13 cellular contexts compared by ENCODE assay signal in genomic region chr2:241320394-241320793, GRCh38. TPM values are rescaled to one million over a fixed set of nuclear protein-coding genes. Genes with fewer than 3 reads are reported as not detected.
A peak's percentile ranks its signal among the peaks of the same experiment; 100 is the strongest.
DNase-seq lines count a peak whose midpoint lies in the region; ATAC-seq, FAIRE-seq and TF ChIP-seq lines count a peak whose summit lies in the region.
"Had no signal": no experiment of that assay in that cellular context is flagged by ENCODE, and none has a peak within 500 bp of the region (broad histone marks: within the 10 kb centered on the region; RNA-seq: fewer than 3 reads in every experiment).

No MANE protein-coding gene starts in this region.

- dilution Hi-C loops in keratinocyte (cut with MboI; ENCODE audit: extremely low pct_ligation_motif_present, low sequenced_read_pairs) = no loop called here

- H2AFZ ChIP-seq in keratinocyte (ENCODE audit: control insufficient read depth, low read length) = no peak overlapping the region

- TF ChIP-seq EP300 in tibial nerve (IDR thresholded peaks at IDR 0.05) = no peak

- H3K27me3 ChIP-seq in keratinocyte (ENCODE audit: control insufficient read depth, extremely low read depth, insufficient read depth, low read length) (no peaks in the 10 kb centered on the region), tibial nerve (no peaks in the 10 kb centered on the region)
- H3K27me3 ChIP-seq: Peyer's patch had no signal

- H3K4me3 ChIP-seq in keratinocyte (ENCODE audit: control insufficient read depth in 2 of 3, extremely low read depth in 1 of 3, insufficient read depth in 2 of 3, low read depth in 1 of 3, low read length in 3 of 3) (no peak overlapping the region), tibial nerve (no peak overlapping the region)
- H3K4me3 ChIP-seq: Peyer's patch, prostate gland had no signal

- H3K4me2 ChIP-seq in keratinocyte (ENCODE audit: control insufficient read depth, extremely low read depth, insufficient read depth, low read depth, low read length) = peak overlapping the region; percentile 4

- TF ChIP-seq CTCF in keratinocyte (optimal IDR thresholded peaks at IDR 0.05 in 1 of 3, IDR thresholded peaks at IDR 0.05 in 1 of 3, conservative IDR thresholded peaks at IDR 0.05 in 1 of 3; ENCODE audit: extremely low read depth in 1 of 3, insufficient read depth in 2 of 3, low read length in 3 of 3) (no peak), tibial nerve (IDR thresholded peaks at IDR 0.05) (no peak)

- FAIRE-seq in keratinocyte (lab: Jason Lieb, UNC) = no peak

- peak overlapping the region; percentile 65 for H3K27ac Mint-ChIP-seq in stimulated activated naive CD8-positive, alpha-beta T cell treated with anti-CD3 and anti-CD28 coated beads, Interleukin-15, Interleukin-2, amounts not matched to agents 100 ng/mL and 50 ng/mL, for 24 hours
- no peak overlapping the region for H3K27ac Mint-ChIP-seq in stimulated activated naive CD8-positive, alpha-beta T cell treated with anti-CD3 and anti-CD28 coated beads, Interleukin-15, amount 100 ng/mL, for 72 hours
- H3K27ac Mint-ChIP-seq in activated T-helper 1 cell treated with anti-CD3 and anti-CD28 coated beads, Interleukin-12 subunit alpha, Interleukin-12 subunit beta, Interleukin-2, Interleukin-4 antibody, amounts not matched to agents 30 ng/mL and 10 ng/mL and 1 ng/mL, durations not matched to agents 14 hours and 24 hours and 36 hours = peak overlapping the region; percentile 8
- H3K27ac Mint-ChIP-seq: memory B cell had no signal

- peaks cover 95% of the 10 kb centered on the region for H3K79me2 ChIP-seq in keratinocyte (ENCODE audit: control insufficient read depth, insufficient read depth, low read length)

- no peak for ATAC-seq in stimulated activated naive CD8-positive, alpha-beta T cell treated with anti-CD3 and anti-CD28 coated beads, Interleukin-15, amount 100 ng/mL, for 72 hours
- no peak for ATAC-seq in HG03571 (IDR thresholded peaks at IDR 0.05; ENCODE audit: unreplicated experiment)

- intact Hi-C loops in activated T-helper 1 cell treated with anti-CD3 and anti-CD28 coated beads, Interleukin-12 subunit alpha, Interleukin-12 subunit beta, Interleukin-2, Interleukin-4 antibody, amounts not matched to agents 30 ng/mL and 10 ng/mL and 1 ng/mL, durations not matched to agents 14 hours and 24 hours and 36 hours (cut with micrococcal nuclease) = no loop called here

- H3K9ac ChIP-seq in keratinocyte (ENCODE audit: control insufficient read depth, extremely low read depth, insufficient read depth, low read length) = no peak overlapping the region

- H3K27me3 Mint-ChIP-seq in stimulated activated naive CD8-positive, alpha-beta T cell treated with anti-CD3 and anti-CD28 coated beads, Interleukin-15, Interleukin-2, amounts not matched to agents 100 ng/mL and 50 ng/mL, for 24 hours = no peaks in the 10 kb centered on the region
- H3K27me3 Mint-ChIP-seq in stimulated activated naive CD8-positive, alpha-beta T cell treated with anti-CD3 and anti-CD28 coated beads, Interleukin-15, amount 100 ng/mL, for 72 hours = no peaks in the 10 kb centered on the region
- H3K27me3 Mint-ChIP-seq in activated T-helper 1 cell treated with anti-CD3 and anti-CD28 coated beads, Interleukin-12 subunit alpha, Interleukin-12 subunit beta, Interleukin-2, Interleukin-4 antibody, amounts not matched to agents 30 ng/mL and 10 ng/mL and 1 ng/mL, durations not matched to agents 14 hours and 24 hours and 36 hours (ENCODE audit: insufficient read depth) = peaks cover 2% of the 10 kb centered on the region
- H3K27me3 Mint-ChIP-seq: memory B cell had no signal

- peaks cover 2% of the 10 kb centered on the region for H3K9me1 ChIP-seq in keratinocyte (ENCODE audit: control insufficient read depth, extremely low read depth, insufficient read depth, low read length)

- H3K4me1 Mint-ChIP-seq in stimulated activated naive CD8-positive, alpha-beta T cell treated with anti-CD3 and anti-CD28 coated beads, Interleukin-15, Interleukin-2, amounts not matched to agents 100 ng/mL and 50 ng/mL, for 24 hours (ENCODE audit: low read depth) = peaks cover 75% of the 10 kb centered on the region
- H3K4me1 Mint-ChIP-seq in stimulated activated naive CD8-positive, alpha-beta T cell treated with anti-CD3 and anti-CD28 coated beads, Interleukin-15, amount 100 ng/mL, for 72 hours = peaks cover 54% of the 10 kb centered on the region
- H3K4me1 Mint-ChIP-seq in activated T-helper 1 cell treated with anti-CD3 and anti-CD28 coated beads, Interleukin-12 subunit alpha, Interleukin-12 subunit beta, Interleukin-2, Interleukin-4 antibody, amounts not matched to agents 30 ng/mL and 10 ng/mL and 1 ng/mL, durations not matched to agents 14 hours and 24 hours and 36 hours (ENCODE audit: low read depth) = peaks cover 70% of the 10 kb centered on the region

- H3K4me3 Mint-ChIP-seq in stimulated activated naive CD8-positive, alpha-beta T cell treated with anti-CD3 and anti-CD28 coated beads, Interleukin-15, Interleukin-2, amounts not matched to agents 100 ng/mL and 50 ng/mL, for 24 hours = peak overlapping the region; percentile 12
- H3K4me3 Mint-ChIP-seq in stimulated activated naive CD8-positive, alpha-beta T cell treated with anti-CD3 and anti-CD28 coated beads, Interleukin-15, amount 100 ng/mL, for 72 hours = peak overlapping the region in 1 of 2 donors; percentile 48
- no peak overlapping the region for H3K4me3 Mint-ChIP-seq in activated T-helper 1 cell treated with anti-CD3 and anti-CD28 coated beads, Interleukin-12 subunit alpha, Interleukin-12 subunit beta, Interleukin-2, Interleukin-4 antibody, amounts not matched to agents 30 ng/mL and 10 ng/mL and 1 ng/mL, durations not matched to agents 14 hours and 24 hours and 36 hours
- H3K4me3 Mint-ChIP-seq: memory B cell had no signal

- H3K4me1 ChIP-seq in keratinocyte (ENCODE audit: control insufficient read depth, extremely low read depth, insufficient read depth, low read length) (peaks cover 23% of the 10 kb centered on the region), tibial nerve (peaks cover 0 to 87% (median 43%) of the 10 kb centered on the region in 4 donors)

- no peak for DNase-seq in stimulated activated naive CD8-positive, alpha-beta T cell treated with anti-CD3 and anti-CD28 coated beads, Interleukin-15, amount 100 ng/mL, for 72 hours
- no peak for DNase-seq in activated T-helper 1 cell treated with anti-CD3 and anti-CD28 coated beads, Interleukin-12 subunit alpha, Interleukin-12 subunit beta, Interleukin-2, Interleukin-4 antibody, amounts not matched to agents 30 ng/mL and 10 ng/mL and 1 ng/mL, durations not matched to agents 14 hours and 24 hours and 36 hours (ENCODE audit: low spot score)
- DNase-seq in keratinocyte (ENCODE audit: low read depth, low spot score) (no peak), ecto neural progenitor cell (ENCODE audit: low spot score) (no peak), hypothalamus (lab: John Stamatoyannopoulos, UW) (no peak), tibial nerve (ENCODE audit: low spot score in 2 of 2) (no peak)
- DNase-seq: cortex of kidney, NCI-H1417 treated with DMSO at 0.1 percent for 48 hours, Peyer's patch had no signal

- TF ChIP-seq POLR2A in tibial nerve (IDR thresholded peaks at IDR 0.05) = no peak

- H3K36me3 ChIP-seq in keratinocyte (ENCODE audit: control insufficient read depth in 2 of 2, extremely low read depth in 1 of 2, insufficient read depth in 2 of 2, low read length in 2 of 2) (peaks cover 3 to 12% of the 10 kb centered on the region in 2 experiments), tibial nerve (no peaks in the 10 kb centered on the region)
- H3K36me3 ChIP-seq: Peyer's patch, prostate gland had no signal

- H3K27ac ChIP-seq in keratinocyte (ENCODE audit: control insufficient read depth, insufficient read depth, low read length) (no peak overlapping the region), tibial nerve (no peak overlapping the region)
- H3K27ac ChIP-seq: Peyer's patch had no signal

- no peaks in the 10 kb centered on the region for H3K9me3 Mint-ChIP-seq in stimulated activated naive CD8-positive, alpha-beta T cell treated with anti-CD3 and anti-CD28 coated beads, Interleukin-15, Interleukin-2, amounts not matched to agents 100 ng/mL and 50 ng/mL, for 24 hours
- H3K9me3 Mint-ChIP-seq in stimulated activated naive CD8-positive, alpha-beta T cell treated with anti-CD3 and anti-CD28 coated beads, Interleukin-15, amount 100 ng/mL, for 72 hours = no peaks in the 10 kb centered on the region
- no peaks in the 10 kb centered on the region for H3K9me3 Mint-ChIP-seq in activated T-helper 1 cell treated with anti-CD3 and anti-CD28 coated beads, Interleukin-12 subunit alpha, Interleukin-12 subunit beta, Interleukin-2, Interleukin-4 antibody, amounts not matched to agents 30 ng/mL and 10 ng/mL and 1 ng/mL, durations not matched to agents 14 hours and 24 hours and 36 hours
- H3K9me3 Mint-ChIP-seq: memory B cell had no signal

- H3K9me3 ChIP-seq in keratinocyte (ENCODE audit: control insufficient read depth, low read depth, low read length) = no peaks in the 10 kb centered on the region
- no peaks in the 10 kb centered on the region for H3K9me3 ChIP-seq in tibial nerve
- H3K9me3 ChIP-seq: Peyer's patch, prostate gland had no signal

- H4K20me1 ChIP-seq in keratinocyte (ENCODE audit: control insufficient read depth, extremely low read depth, insufficient read depth, low read length) = peaks cover 13% of the 10 kb centered on the region

- 88% methylated on average over 8 of the region's 8 CpGs for WGBS in tibial nerve, 2 donors

- peaks cover 63% of the 10 kb centered on the region for H3K36me3 Mint-ChIP-seq in stimulated activated naive CD8-positive, alpha-beta T cell treated with anti-CD3 and anti-CD28 coated beads, Interleukin-15, Interleukin-2, amounts not matched to agents 100 ng/mL and 50 ng/mL, for 24 hours (ENCODE audit: low read depth)
- peaks cover 46% of the 10 kb centered on the region for H3K36me3 Mint-ChIP-seq in activated T-helper 1 cell treated with anti-CD3 and anti-CD28 coated beads, Interleukin-12 subunit alpha, Interleukin-12 subunit beta, Interleukin-2, Interleukin-4 antibody, amounts not matched to agents 30 ng/mL and 10 ng/mL and 1 ng/mL, durations not matched to agents 14 hours and 24 hours and 36 hours (ENCODE audit: low read depth)

RNA-seq across cellular contexts. Expression of gene SEPTIN2, which starts 4.7 kb away (rescaled TPM):
- 203 and 219 TPM in 2 replicates for total RNA-seq in activated T-helper 1 cell treated with anti-CD3 and anti-CD28 coated beads, Interleukin-12 subunit alpha, Interleukin-12 subunit beta, Interleukin-2, Interleukin-4 antibody, amounts not matched to agents 30 ng/mL and 10 ng/mL and 1 ng/mL, durations not matched to agents 14 hours and 24 hours and 36 hours
- polyA plus RNA-seq in keratinocyte = 324 to 644 TPM (median 510 TPM) in 3 replicates
- polyA plus RNA-seq in keratinocyte (2011; ENCODE audit: low read depth) = 185 TPM
- 277 and 576 TPM in 2 replicates for polyA plus RNA-seq in keratinocyte (2011; cell fraction: cytosol; rRNA removed)
- polyA plus RNA-seq in keratinocyte (2011; cell fraction: nucleus; rRNA removed) = 398 and 533 TPM in 2 replicates
- polyA plus RNA-seq in keratinocyte (2012; ENCODE audit: low replicate concordance) = 94.9 and 264 TPM in 2 replicates
- polyA minus RNA-seq in keratinocyte = 305 to 502 TPM (median 363 TPM) in 3 replicates
- polyA minus RNA-seq in keratinocyte (2011; cell fraction: cytosol; rRNA and poly(A)+ RNA removed) = 194 TPM
- 150 and 330 TPM in 2 replicates for polyA minus RNA-seq in keratinocyte (2011; cell fraction: nucleus; rRNA and poly(A)+ RNA removed)
- 100 to 1,000 TPM; 311 to 585 (median 373) TPM for total RNA-seq in tibial nerve

RNA-seq across cellular contexts. Expression of gene HDLBP, which starts 4.9 kb away (rescaled TPM):
- total RNA-seq in activated T-helper 1 cell treated with anti-CD3 and anti-CD28 coated beads, Interleukin-12 subunit alpha, Interleukin-12 subunit beta, Interleukin-2, Interleukin-4 antibody, amounts not matched to agents 30 ng/mL and 10 ng/mL and 1 ng/mL, durations not matched to agents 14 hours and 24 hours and 36 hours = 270 and 273 TPM in 2 replicates
- polyA plus RNA-seq in keratinocyte = 266 to 471 TPM (median 289 TPM) in 3 replicates
- 396 TPM for polyA plus RNA-seq in keratinocyte (2011; ENCODE audit: low read depth)
- 382 and 489 TPM in 2 replicates for polyA plus RNA-seq in keratinocyte (2011; cell fraction: cytosol; rRNA removed)
- 398 and 452 TPM in 2 replicates for polyA plus RNA-seq in keratinocyte (2011; cell fraction: nucleus; rRNA removed)
- 236 and 353 TPM in 2 replicates for polyA plus RNA-seq in keratinocyte (2012; ENCODE audit: low replicate concordance)
- 439 to 717 TPM (median 544 TPM) in 3 replicates for polyA minus RNA-seq in keratinocyte
- 476 TPM for polyA minus RNA-seq in keratinocyte (2011; cell fraction: cytosol; rRNA and poly(A)+ RNA removed)
- 226 and 405 TPM in 2 replicates for polyA minus RNA-seq in keratinocyte (2011; cell fraction: nucleus; rRNA and poly(A)+ RNA removed)
- 100 to 1,000 TPM; 324 to 412 (median 363) TPM for total RNA-seq in tibial nerve

RNA-seq across cellular contexts. Expression of gene FARP2, which starts 35.7 kb away (rescaled TPM):
- 36.6 and 40.9 TPM in 2 replicates for total RNA-seq in activated T-helper 1 cell treated with anti-CD3 and anti-CD28 coated beads, Interleukin-12 subunit alpha, Interleukin-12 subunit beta, Interleukin-2, Interleukin-4 antibody, amounts not matched to agents 30 ng/mL and 10 ng/mL and 1 ng/mL, durations not matched to agents 14 hours and 24 hours and 36 hours
- 34.8 to 40.0 TPM (median 39.3 TPM) in 3 replicates for polyA plus RNA-seq in keratinocyte
- polyA plus RNA-seq in keratinocyte (2011; ENCODE audit: low read depth) = 14.7 TPM
- polyA plus RNA-seq in keratinocyte (2011; cell fraction: cytosol; rRNA removed) = 21.4 and 30.8 TPM in 2 replicates
- 46.2 and 46.6 TPM in 2 replicates for polyA plus RNA-seq in keratinocyte (2011; cell fraction: nucleus; rRNA removed)
- 17.4 and 30.0 TPM in 2 replicates for polyA plus RNA-seq in keratinocyte (2012; ENCODE audit: low replicate concordance)
- 60.2 to 78.7 TPM (median 68.2 TPM) in 3 replicates for polyA minus RNA-seq in keratinocyte
- polyA minus RNA-seq in keratinocyte (2011; cell fraction: cytosol; rRNA and poly(A)+ RNA removed) = 38.4 TPM
- polyA minus RNA-seq in keratinocyte (2011; cell fraction: nucleus; rRNA and poly(A)+ RNA removed) = 44.3 and 90.9 TPM in 2 replicates
- 100 to 1,000 TPM in 2 of 4 donors, 10 to 100 TPM in 2; 42.7 to 229 (median 93.2) TPM for total RNA-seq in tibial nerve

Comparison
In these comparisons a context has a peak if more than half of its experiments do, and no peak if none do; other contexts are left out.
1. H3K27ac Mint-ChIP-seq: peak in stimulated activated naive CD8-positive, alpha-beta T cell treated with anti-CD3 and anti-CD28 coated beads, Interleukin-15, Interleukin-2, amounts not matched to agents 100 ng/mL and 50 ng/mL, for 24 hours (single experiment) and activated T-helper 1 cell treated with anti-CD3 and anti-CD28 coated beads, Interleukin-12 subunit alpha, Interleukin-12 subunit beta, Interleukin-2, Interleukin-4 antibody, amounts not matched to agents 30 ng/mL and 10 ng/mL and 1 ng/mL, durations not matched to agents 14 hours and 24 hours and 36 hours (single experiment); none in stimulated activated naive CD8-positive, alpha-beta T cell treated with anti-CD3 and anti-CD28 coated beads, Interleukin-15, amount 100 ng/mL, for 72 hours (0 of 2).